In the genomic region with DNA sequence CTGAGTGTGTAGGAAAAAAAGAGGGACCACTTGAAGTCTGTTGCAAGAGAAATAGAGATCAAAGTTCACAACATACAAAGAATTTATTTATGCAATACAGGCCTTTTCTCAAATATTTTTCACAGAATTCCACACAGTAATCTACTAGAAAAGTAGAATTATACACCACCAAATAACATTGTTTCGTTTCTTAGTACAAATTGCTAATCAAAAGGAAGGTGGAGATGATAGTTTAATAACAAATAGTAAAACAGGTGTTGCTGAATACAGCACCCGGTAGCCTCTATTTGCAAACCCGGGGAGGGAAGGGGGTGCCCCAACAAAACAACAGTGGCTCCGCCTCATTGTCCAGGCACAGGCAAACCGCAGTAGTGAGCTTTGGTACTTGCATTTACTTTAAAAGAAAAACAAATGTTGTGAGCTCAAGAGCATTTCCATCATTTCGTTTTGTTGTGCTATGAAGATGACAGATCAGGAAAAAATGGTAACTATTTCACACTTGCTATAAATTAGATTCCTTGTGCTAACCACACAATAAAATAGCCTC, we compare ENCODE assay signal across 1 cellular context.
TF ChIP-seq lines count a peak whose summit lies in the region.

No MANE protein-coding gene starts in this region.

TF ChIP-seq in HepG2, 621 proteins besides CTCF, POLR2A, EP300 and RAD21 (continued from another document and continues in another):
- no peak for TF ChIP-seq CREB1 (IDR thresholded peaks at IDR 0.05)
- TF ChIP-seq CREB1 (CRISPR knock-in tag; IDR thresholded peaks at IDR 0.05), result peak; percentile 28; the same call in 1 of the 2 replicates
- TF ChIP-seq, protein P1, sequence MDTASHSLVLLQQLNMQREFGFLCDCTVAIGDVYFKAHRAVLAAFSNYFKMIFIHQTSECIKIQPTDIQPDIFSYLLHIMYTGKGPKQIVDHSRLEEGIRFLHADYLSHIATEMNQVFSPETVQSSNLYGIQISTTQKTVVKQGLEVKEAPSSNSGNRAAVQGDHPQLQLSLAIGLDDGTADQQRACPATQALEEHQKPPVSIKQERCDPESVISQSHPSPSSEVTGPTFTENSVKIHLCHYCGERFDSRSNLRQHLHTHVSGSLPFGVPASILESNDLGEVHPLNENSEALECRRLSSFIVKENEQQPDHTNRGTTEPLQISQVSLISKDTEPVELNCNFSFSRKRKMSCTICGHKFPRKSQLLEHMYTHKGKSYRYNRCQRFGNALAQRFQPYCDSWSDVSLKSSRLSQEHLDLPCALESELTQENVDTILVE (CRISPR knock-in tag; IDR thresholded peaks at IDR 0.05), result no peak; the same call in 1 of the 2 replicates
- TF ChIP-seq CREM (IDR thresholded peaks at IDR 0.05), result peak; percentile 22; the same call in 1 of the 2 replicates
- TF ChIP-seq CREM (CRISPR knock-in tag; IDR thresholded peaks at IDR 0.05), result no peak
- TF ChIP-seq FOXA1 (IDR thresholded peaks at IDR 0.05), result no peak
- no peak for TF ChIP-seq FOXA1 (CRISPR knock-in tag; IDR thresholded peaks at IDR 0.05)
- no peak for TF ChIP-seq ZNF207 (IDR thresholded peaks at IDR 0.05; ENCODE audit: borderline replicate concordance)
- peak; percentile 28; the same call in 1 of the 2 replicates for TF ChIP-seq AHDC1 (CRISPR knock-in tag; IDR thresholded peaks at IDR 0.05; ENCODE audit: borderline replicate concordance)
- no peak for TF ChIP-seq RNF219 (CRISPR knock-in tag; IDR thresholded peaks at IDR 0.05)
- TF ChIP-seq HOXA9 (CRISPR knock-in tag; IDR thresholded peaks at IDR 0.05; ENCODE audit: borderline replicate concordance), result no peak
- TF ChIP-seq MEF2D (CRISPR knock-in tag; IDR thresholded peaks at IDR 0.05), result 0 out of 2 replicates have a peak, but pooled peaks have one; percentile 39
- no peak for TF ChIP-seq NFIB (CRISPR knock-in tag; IDR thresholded peaks at IDR 0.05; ENCODE audit: borderline replicate concordance)
- no peak for TF ChIP-seq ZNF235 (CRISPR knock-in tag; IDR thresholded peaks at IDR 0.05; ENCODE audit: borderline replicate concordance)
- TF ChIP-seq, protein P2, sequence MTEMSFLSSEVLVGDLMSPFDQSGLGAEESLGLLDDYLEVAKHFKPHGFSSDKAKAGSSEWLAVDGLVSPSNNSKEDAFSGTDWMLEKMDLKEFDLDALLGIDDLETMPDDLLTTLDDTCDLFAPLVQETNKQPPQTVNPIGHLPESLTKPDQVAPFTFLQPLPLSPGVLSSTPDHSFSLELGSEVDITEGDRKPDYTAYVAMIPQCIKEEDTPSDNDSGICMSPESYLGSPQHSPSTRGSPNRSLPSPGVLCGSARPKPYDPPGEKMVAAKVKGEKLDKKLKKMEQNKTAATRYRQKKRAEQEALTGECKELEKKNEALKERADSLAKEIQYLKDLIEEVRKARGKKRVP (CRISPR knock-in tag; IDR thresholded peaks at IDR 0.05), result peak in 1 of 2 experiments; percentile 43; a peak in 1 of 4 replicates
- TF ChIP-seq SP4 (CRISPR knock-in tag; IDR thresholded peaks at IDR 0.05), result no peak
- no peak for TF ChIP-seq HDAC1 (CRISPR knock-in tag; IDR thresholded peaks at IDR 0.05)
- no peak for TF ChIP-seq ZNF543 (CRISPR knock-in tag; IDR thresholded peaks at IDR 0.05)
- no peak for TF ChIP-seq YEATS2 (CRISPR knock-in tag; IDR thresholded peaks at IDR 0.05; ENCODE audit: borderline replicate concordance)
- TF ChIP-seq NR2F2 (IDR thresholded peaks at IDR 0.05; ENCODE audit: borderline replicate concordance, low read depth), result no peak
- TF ChIP-seq TCF7L2 (IDR thresholded peaks at IDR 0.05; ENCODE audit: low read depth, low read length), result no peak
- no peak for TF ChIP-seq ZNF792 (CRISPR knock-in tag; IDR thresholded peaks at IDR 0.05)
- no peak for TF ChIP-seq ZNF644 (CRISPR knock-in tag; IDR thresholded peaks at IDR 0.05; ENCODE audit: low read depth)
- TF ChIP-seq PHB2 (IDR thresholded peaks at IDR 0.05; ENCODE audit: partially characterized antibody), result no peak
- TF ChIP-seq FOSL1 (CRISPR knock-in tag; IDR thresholded peaks at IDR 0.05; ENCODE audit: borderline replicate concordance), result no peak
- TF ChIP-seq, protein P3, sequence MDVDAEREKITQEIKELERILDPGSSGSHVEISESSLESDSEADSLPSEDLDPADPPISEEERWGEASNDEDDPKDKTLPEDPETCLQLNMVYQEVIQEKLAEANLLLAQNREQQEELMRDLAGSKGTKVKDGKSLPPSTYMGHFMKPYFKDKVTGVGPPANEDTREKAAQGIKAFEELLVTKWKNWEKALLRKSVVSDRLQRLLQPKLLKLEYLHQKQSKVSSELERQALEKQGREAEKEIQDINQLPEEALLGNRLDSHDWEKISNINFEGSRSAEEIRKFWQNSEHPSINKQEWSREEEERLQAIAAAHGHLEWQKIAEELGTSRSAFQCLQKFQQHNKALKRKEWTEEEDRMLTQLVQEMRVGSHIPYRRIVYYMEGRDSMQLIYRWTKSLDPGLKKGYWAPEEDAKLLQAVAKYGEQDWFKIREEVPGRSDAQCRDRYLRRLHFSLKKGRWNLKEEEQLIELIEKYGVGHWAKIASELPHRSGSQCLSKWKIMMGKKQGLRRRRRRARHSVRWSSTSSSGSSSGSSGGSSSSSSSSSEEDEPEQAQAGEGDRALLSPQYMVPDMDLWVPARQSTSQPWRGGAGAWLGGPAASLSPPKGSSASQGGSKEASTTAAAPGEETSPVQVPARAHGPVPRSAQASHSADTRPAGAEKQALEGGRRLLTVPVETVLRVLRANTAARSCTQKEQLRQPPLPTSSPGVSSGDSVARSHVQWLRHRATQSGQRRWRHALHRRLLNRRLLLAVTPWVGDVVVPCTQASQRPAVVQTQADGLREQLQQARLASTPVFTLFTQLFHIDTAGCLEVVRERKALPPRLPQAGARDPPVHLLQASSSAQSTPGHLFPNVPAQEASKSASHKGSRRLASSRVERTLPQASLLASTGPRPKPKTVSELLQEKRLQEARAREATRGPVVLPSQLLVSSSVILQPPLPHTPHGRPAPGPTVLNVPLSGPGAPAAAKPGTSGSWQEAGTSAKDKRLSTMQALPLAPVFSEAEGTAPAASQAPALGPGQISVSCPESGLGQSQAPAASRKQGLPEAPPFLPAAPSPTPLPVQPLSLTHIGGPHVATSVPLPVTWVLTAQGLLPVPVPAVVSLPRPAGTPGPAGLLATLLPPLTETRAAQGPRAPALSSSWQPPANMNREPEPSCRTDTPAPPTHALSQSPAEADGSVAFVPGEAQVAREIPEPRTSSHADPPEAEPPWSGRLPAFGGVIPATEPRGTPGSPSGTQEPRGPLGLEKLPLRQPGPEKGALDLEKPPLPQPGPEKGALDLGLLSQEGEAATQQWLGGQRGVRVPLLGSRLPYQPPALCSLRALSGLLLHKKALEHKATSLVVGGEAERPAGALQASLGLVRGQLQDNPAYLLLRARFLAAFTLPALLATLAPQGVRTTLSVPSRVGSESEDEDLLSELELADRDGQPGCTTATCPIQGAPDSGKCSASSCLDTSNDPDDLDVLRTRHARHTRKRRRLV (CRISPR knock-in tag; IDR thresholded peaks at IDR 0.05), result no peak
- 0 out of 2 replicates have a peak, but pooled peaks have one; percentile 7 for TF ChIP-seq RARA (CRISPR knock-in tag; IDR thresholded peaks at IDR 0.05)
- no peak for TF ChIP-seq ZMYM3 (CRISPR knock-in tag; IDR thresholded peaks at IDR 0.05)
- TF ChIP-seq JUND (CRISPR knock-in tag; IDR thresholded peaks at IDR 0.05), result no peak
- no peak; the same call in 1 of the 2 replicates for TF ChIP-seq RXRB (CRISPR knock-in tag; IDR thresholded peaks at IDR 0.05; ENCODE audit: borderline replicate concordance)
- no peak for TF ChIP-seq MTA3 (CRISPR knock-in tag; IDR thresholded peaks at IDR 0.05)
- TF ChIP-seq MYC (CRISPR knock-in tag; IDR thresholded peaks at IDR 0.05; ENCODE audit: borderline replicate concordance), result no peak
- TF ChIP-seq NAIF1 (CRISPR knock-in tag; IDR thresholded peaks at IDR 0.05; ENCODE audit: borderline replicate concordance), result no peak
- TF ChIP-seq ZNF772 (CRISPR knock-in tag; IDR thresholded peaks at IDR 0.05), result no peak
- TF ChIP-seq BATF2 (CRISPR knock-in tag; IDR thresholded peaks at IDR 0.05), result no peak
- TF ChIP-seq TCF7 (IDR thresholded peaks at IDR 0.05; ENCODE audit: low read depth), result peak; percentile 36; the same call in 1 of the 2 replicates
- TF ChIP-seq SRSF9 (IDR thresholded peaks at IDR 0.05; ENCODE audit: borderline replicate concordance, insufficient read depth, low read depth, low read length, poor library complexity, severe bottlenecking), result no peak
- TF ChIP-seq BORCS8-MEF2B (CRISPR knock-in tag; IDR thresholded peaks at IDR 0.05), result no peak
- TF ChIP-seq SAFB2 (CRISPR knock-in tag; IDR thresholded peaks at IDR 0.05; ENCODE audit: borderline replicate concordance, low read depth), result no peak
- no peak for TF ChIP-seq ARHGAP35 (CRISPR knock-in tag; IDR thresholded peaks at IDR 0.05; ENCODE audit: borderline replicate concordance)
- no peak for TF ChIP-seq HES4 (CRISPR knock-in tag; IDR thresholded peaks at IDR 0.05; ENCODE audit: borderline replicate concordance)
- TF ChIP-seq ZFP41 (CRISPR knock-in tag; IDR thresholded peaks at IDR 0.05; ENCODE audit: borderline replicate concordance), result no peak
- no peak for TF ChIP-seq SP140L (CRISPR knock-in tag; IDR thresholded peaks at IDR 0.05; ENCODE audit: borderline replicate concordance)
- TF ChIP-seq DZIP1 (CRISPR knock-in tag; IDR thresholded peaks at IDR 0.05), result no peak
